Comparison of ENCODE assay signal across 31 cellular contexts in genomic region chr10:28556142-28556541, GRCh38.
"Had no signal": no experiment of that assay in that cellular context is flagged by ENCODE, and none has a peak within 500 bp of the region (broad histone marks: within the 10 kb centered on the region; RNA-seq: fewer than 3 reads in every experiment).

No MANE protein-coding gene starts in this region.

- FAIRE-seq: astrocyte had no signal

- H3K4me2 ChIP-seq: PC-9 had no signal

- H3K27me3 ChIP-seq: body of pancreas, breast epithelium had no signal

- H3K27ac ChIP-seq: body of pancreas, breast epithelium, PC-9, WERI-Rb-1 had no signal

- DNase-seq: activated CD4-positive, alpha-beta memory T cell treated with anti-CD3 and anti-CD28 coated beads, Interleukin-2, amount 10 ng/mL, durations not matched to agents 7 days and 5 days; activated CD4-positive, alpha-beta T cell treated with anti-CD3 and anti-CD28 coated beads for 1 hour; activated CD4-positive, alpha-beta T cell treated with anti-CD3 and anti-CD28 coated beads for 48 hours; activated CD4-positive, CD25-positive, alpha-beta regulatory T cell; activated CD8-positive, alpha-beta memory T cell treated with anti-CD3 and anti-CD28 coated beads for 24 hours; activated CD8-positive, alpha-beta memory T cell treated with anti-CD3 and anti-CD28 coated beads, Interleukin-2, amount 10 ng/mL, durations not matched to agents 7 days and 5 days; activated CD8-positive, alpha-beta memory T cell treated with anti-CD3 and anti-CD28 coated beads, Interleukin-2, amount 50 U/mL, for 48 hours; activated effector memory CD4-positive, alpha-beta T cell treated with Interleukin-2 at 50 U/mL for 16 hours; activated naive CD4-positive, alpha-beta T cell; activated naive CD4-positive, alpha-beta T cell treated with anti-CD3 and anti-CD28 coated beads, Interleukin-2, amount 50 U/mL, for 16 hours; activated naive CD8-positive, alpha-beta T cell treated with anti-CD3 and anti-CD28 coated beads, Interleukin-2, amount 10 ng/mL, durations not matched to agents 7 days and 5 days; activated T-cell treated with anti-CD3 and anti-CD28 coated beads, Interleukin-2, amount 50 U/mL, for 48 hours; body of pancreas; caudate nucleus; NCI-H1417; NCI-H146; NCI-H187; NCI-H2107; NCI-H2171; NCI-H510A; NCI-H526; NCI-H748 treated with DMSO at 0.1 percent for 48 hours; NK-92 treated with Interleukin-12 subunit alpha and Interleukin-12 subunit beta, amount 100 ng/mL, for 24 hours; PC-9; Right ventricle myocardium superior; SW 1271; T-helper 1 cell; T1000; WERI-Rb-1 had no signal

- H2AFZ ChIP-seq: PC-9 had no signal

- H3K4me1 ChIP-seq: breast epithelium had no signal

- H3K9me3 ChIP-seq: body of pancreas, breast epithelium had no signal

- H3K4me3 ChIP-seq: body of pancreas, breast epithelium, PC-9 had no signal

- ATAC-seq: activated CD8-positive, alpha-beta memory T cell treated with anti-CD3 and anti-CD28 coated beads, Interleukin-2, amount 10 ng/mL, durations not matched to agents 7 days and 5 days; body of pancreas had no signal

- H3K36me3 ChIP-seq: breast epithelium had no signal
